In genomic region chr5:111223790-111224560, GRCh38 we compare ENCODE assay signal across 8 cellular contexts. TPM values are rescaled to one million over a fixed set of nuclear protein-coding genes. Genes with fewer than 3 reads are reported as not detected.
DNase-seq lines count a peak whose midpoint lies in the region; ATAC-seq and FAIRE-seq lines count a peak whose summit lies in the region.

Gene CAMK4, plus strand, starts transcription at chr5:111224384. Its CDS starts 100 bp downstream, at chr5:111224484.

- WGBS in esophagus, 2 donors: 1% methylated on average over 47 to 88 of the region's 88 CpGs

- H3K4me1 ChIP-seq in BLaER1 treated with 17β-estradiol and CSF1 and Interleukin-3, amounts not matched to agents 10 nM and 100 nM: peaks cover 5 to 15% (median 9%) of the 10 kb centered on the region in 10 experiments; a peak in 17 of 20 replicates
- H3K4me1 ChIP-seq in esophagus (ENCODE audit: control insufficient read depth in 2 of 2, insufficient read depth in 2 of 2, low read length in 1 of 2) (peaks cover 0 to 12% of the 10 kb centered on the region in 2 donors), muscle layer of duodenum (ENCODE audit: control insufficient read depth in 1 of 2, insufficient read depth in 2 of 2, low read length in 2 of 2) (no peaks in the 10 kb centered on the region)

- no peaks in the 10 kb centered on the region for H3K36me3 ChIP-seq in BLaER1 treated with 17β-estradiol and CSF1 and Interleukin-3, amounts not matched to agents 10 nM and 100 nM
- H3K36me3 ChIP-seq in esophagus (ENCODE audit: control insufficient read depth in 2 of 2, insufficient read depth in 2 of 2, low read length in 1 of 2) (no peaks in the 10 kb centered on the region), muscle layer of duodenum (ENCODE audit: control insufficient read depth in 1 of 2, insufficient read depth in 2 of 2, low read length in 2 of 2) (no peaks in the 10 kb centered on the region)

- DNase-seq in GM19239 (ENCODE audit: insufficient read length, low spot score) (peak; percentile 49), NCI-H82 (lab: John Stamatoyannopoulos, UW) (peak; percentile 90), activated T-cell treated with anti-CD3 and anti-CD28 coated beads for 4 hours (peak; percentile 64)
- DNase-seq in stimulated activated CD8-positive, alpha-beta memory T cell treated with anti-CD3 and anti-CD28 coated beads, Interleukin-7, amount 100 ng/mL, for 4 hours (ENCODE audit: low read depth in 2 of 2): peak; percentile 51 to 77

- FAIRE-seq in GM19239 (lab: Jason Lieb, UNC): peak; percentile 78

- no peaks in the 10 kb centered on the region for H3K9me3 ChIP-seq in BLaER1 treated with 17β-estradiol and CSF1 and Interleukin-3, amounts not matched to agents 10 nM and 100 nM (replicated peaks in 1 of 11)
- H3K9me3 ChIP-seq in esophagus (ENCODE audit: control insufficient read depth in 2 of 2, insufficient read depth in 1 of 2, low read depth in 1 of 2, low read length in 1 of 2) (no peaks in the 10 kb centered on the region), muscle layer of duodenum (ENCODE audit: control insufficient read depth in 1 of 2, low read length in 2 of 2) (no peaks in the 10 kb centered on the region)

- H3K4me2 ChIP-seq in BLaER1 treated with 17β-estradiol and CSF1 and Interleukin-3, amounts not matched to agents 10 nM and 100 nM: peak within 1 kb of the TSS; percentile 89 to 99 (median 98)

- peak within 1 kb of the TSS in 9 of 11 experiments; percentile 12 to 49 (median 41); a peak in 11 of 22 replicates for H3K27ac ChIP-seq in BLaER1 treated with 17β-estradiol and CSF1 and Interleukin-3, amounts not matched to agents 10 nM and 100 nM
- H3K27ac ChIP-seq in esophagus (ENCODE audit: low read depth in 2 of 2, low read length in 1 of 2): no peak within 1 kb of the TSS
- no peak within 1 kb of the TSS for H3K27ac ChIP-seq in muscle layer of duodenum (ENCODE audit: low read length)

- H3K9ac ChIP-seq in BLaER1 treated with 17β-estradiol and CSF1 and Interleukin-3, amounts not matched to agents 10 nM and 100 nM: peak within 1 kb of the TSS; percentile 20 to 80 (median 71); a peak in 21 of 22 replicates

- H4K20me1 ChIP-seq in BLaER1 treated with 17β-estradiol and CSF1 and Interleukin-3, amounts not matched to agents 10 nM and 100 nM: 0 out of 22 replicates have a peak, but pooled peaks cover 0 to 4% (median 0%) of the 10 kb centered on the region in 11 experiments

- ATAC-seq in HG03432 (IDR thresholded peaks at IDR 0.05; ENCODE audit: unreplicated experiment): peak; percentile 82

- H3K27me3 ChIP-seq in BLaER1 treated with 17β-estradiol and CSF1 and Interleukin-3, amounts not matched to agents 10 nM and 100 nM: peaks cover 21 to 31% (median 25%) of the 10 kb centered on the region in 11 experiments
- H3K27me3 ChIP-seq in esophagus (ENCODE audit: control insufficient read depth in 1 of 2, insufficient read depth in 2 of 2, low read length in 2 of 2): no peaks in the 10 kb centered on the region
- H3K27me3 ChIP-seq in muscle layer of duodenum (ENCODE audit: low read depth, low read length): peaks cover 7% of the 10 kb centered on the region

- H3K4me3 ChIP-seq in BLaER1 treated with 17β-estradiol and CSF1 and Interleukin-3, amounts not matched to agents 10 nM and 100 nM: peak within 1 kb of the TSS; percentile 58 to 77 (median 75)
- peak within 1 kb of the TSS; percentile 49 to 52 for H3K4me3 ChIP-seq in esophagus (ENCODE audit: low read depth in 1 of 2, low read length in 2 of 2)
- H3K4me3 ChIP-seq in muscle layer of duodenum (ENCODE audit: low read depth in 1 of 2, low read length in 2 of 2): peak within 1 kb of the TSS; percentile 56 to 73

RNA-seq across cellular contexts. Expression of gene CAMK4, which starts in this region (rescaled TPM):
- under 1 TPM; 0.39 to 0.53 TPM for polyA plus RNA-seq in esophagus

Comparison
In these comparisons a context has a peak if more than half of its experiments do, and no peak if none do; other contexts are left out.
1. H3K27ac ChIP-seq: peak in BLaER1 treated with 17β-estradiol and CSF1 and Interleukin-3, amounts not matched to agents 10 nM and 100 nM (9 of 11); none in esophagus (0 of 2) and muscle layer of duodenum (single experiment).
2. Peak in every context shown above with its lines, with median percentiles within 50 percentile points of each other: H3K4me3 ChIP-seq and DNase-seq.